Comparison of ENCODE assay signal across 15 cellular contexts in the genomic region with DNA sequence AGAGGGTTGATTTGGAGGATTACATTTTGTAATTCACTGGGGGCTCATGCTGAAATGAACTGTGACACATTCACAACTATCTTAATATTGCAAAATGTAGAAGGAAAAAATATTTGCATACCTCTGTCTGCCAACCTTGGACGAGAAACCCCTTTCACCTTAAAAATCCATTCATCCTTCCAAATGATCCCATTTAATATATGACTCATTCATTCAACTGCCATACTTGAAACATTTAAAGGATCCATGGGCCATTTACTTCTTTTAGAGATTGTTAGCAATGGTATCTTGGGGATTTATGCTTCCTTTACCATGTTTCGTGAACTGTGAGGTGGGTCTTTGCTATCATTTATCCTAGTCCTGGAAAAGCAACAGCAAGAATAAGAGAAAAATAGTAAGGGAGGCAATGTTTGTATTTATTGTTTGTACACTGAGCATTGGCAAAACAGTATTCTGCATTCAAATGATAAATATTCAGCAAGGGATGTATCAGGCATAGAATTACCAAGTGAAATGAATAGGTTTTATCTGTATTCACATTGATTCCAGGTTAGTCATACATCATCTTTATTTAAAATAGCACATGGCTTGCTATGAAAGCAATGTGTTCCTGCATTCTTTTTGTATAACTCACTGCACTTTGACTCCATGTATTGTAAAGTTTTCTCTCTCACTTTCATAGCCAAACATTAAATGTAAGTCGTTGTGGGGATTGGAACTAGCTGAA.
DNase-seq lines count a peak whose midpoint lies in the region; ATAC-seq and TF ChIP-seq lines count a peak whose summit lies in the region.
"Had no signal": no experiment of that assay in that cellular context is flagged by ENCODE, and none has a peak within 500 bp of the region (broad histone marks: within the 10 kb centered on the region; RNA-seq: fewer than 3 reads in every experiment).

No MANE protein-coding gene starts in this region.

- H3K9me2 ChIP-seq in hepatocyte (replicated peaks; ENCODE audit: insufficient read depth), result no peaks in the 10 kb centered on the region

- H3K36me3 ChIP-seq in hepatocyte (replicated peaks; ENCODE audit: insufficient read depth, low read depth) (no peaks in the 10 kb centered on the region), MG63 (no peaks in the 10 kb centered on the region)

- no peak overlapping the region for H3K4me2 ChIP-seq in hepatocyte

- H3K4me1 ChIP-seq in hepatocyte (ENCODE audit: insufficient read depth), result peaks cover 5% of the 10 kb centered on the region

- H3K79me2 ChIP-seq in hepatocyte, result no peaks in the 10 kb centered on the region

- H3K27me3 ChIP-seq in hepatocyte, result no peaks in the 10 kb centered on the region
- H3K27me3 ChIP-seq in MG63, result no peaks in the 10 kb centered on the region

- in situ Hi-C loops in astrocyte of the spinal cord (cut with HindIII; ENCODE audit: low sequenced_read_pairs), result no loop called here

- H3K27ac ChIP-seq in hepatocyte, result peak overlapping the region; percentile 50
- H3K27ac ChIP-seq: HL-60 had no signal

- H3K9me3 ChIP-seq in hepatocyte (ENCODE audit: low read depth) (no peaks in the 10 kb centered on the region), MG63 (peaks cover 3% of the 10 kb centered on the region; the same call in 1 of the 2 replicates)

- H3K4me3 ChIP-seq in astrocyte of the spinal cord (ENCODE audit: low read depth, low read length), result no peak overlapping the region
- no peak overlapping the region for H3K4me3 ChIP-seq in hepatocyte
- no peak overlapping the region for H3K4me3 ChIP-seq in MG63

- no peaks in the 10 kb centered on the region for H4K20me1 ChIP-seq in hepatocyte (ENCODE audit: insufficient read depth, poor library complexity, severe bottlenecking)

- H2AFZ ChIP-seq in hepatocyte, result no peak overlapping the region

- ATAC-seq in GM18502 (IDR thresholded peaks at IDR 0.05; ENCODE audit: poor library complexity, unreplicated experiment) (no peak), HG03565 (IDR thresholded peaks at IDR 0.05; ENCODE audit: unreplicated experiment) (no peak)
- ATAC-seq: activated naive CD8-positive, alpha-beta T cell treated with anti-CD3 and anti-CD28 coated beads, Interleukin-2, amount 50 U/mL, for 24 hours; natural killer cell treated with Interleukin-12 subunit alpha and Interleukin-12 subunit beta and Interleukin-15 and Interleukin-18, amount 100 ng/mL, for 72 hours had no signal

- DNase-seq in A172 (ENCODE audit: low spot score) (peak; percentile 72), HS-27A (ENCODE audit: low read depth) (peak; percentile 79), astrocyte of the spinal cord (ENCODE audit: low read depth, low spot score) (peak; percentile 81), hepatocyte (ENCODE audit: low spot score) (peak; percentile 30), MG63 (no peak), NK-92 (lab: John Stamatoyannopoulos, UW; ENCODE audit: unreplicated experiment) (no peak)
- DNase-seq: activated CD8-positive, alpha-beta memory T cell treated with anti-CD3 and anti-CD28 coated beads, Interleukin-2, amount 50 U/mL, for 4 hours; activated naive CD8-positive, alpha-beta T cell treated with anti-CD3 and anti-CD28 coated beads, Interleukin-2, amount 50 U/mL, for 24 hours; NCI-H1092; NCI-H510A; SHP77 had no signal

- 76% methylated on average over 3 of the region's 3 CpGs for WGBS in hepatocyte (ENCODE audit: low lambda C conversion rate, missing lambda C conversion rate)

- TF ChIP-seq CTCF in astrocyte of the spinal cord (IDR thresholded peaks at IDR 0.05; ENCODE audit: low read depth, low read length) (no peak), hepatocyte (IDR thresholded peaks at IDR 0.05; ENCODE audit: poor library complexity) (no peak)

Comparison
In these comparisons a context has a peak if more than half of its experiments do, and no peak if none do; other contexts are left out.
1. DNase-seq: peak in A172 (single experiment), HS-27A (single experiment), astrocyte of the spinal cord (single experiment) and hepatocyte (single experiment); none in MG63 (single experiment) and NK-92 (single experiment).